Comparison of ENCODE assay signal across 11 cellular contexts in genomic region chr16:82629441-82630027, GRCh38. TPM values are rescaled to one million over a fixed set of nuclear protein-coding genes. Genes with fewer than 3 reads are reported as not detected.
DNase-seq lines count a peak whose midpoint lies in the region; ATAC-seq and TF ChIP-seq lines count a peak whose summit lies in the region.
"Had no signal": no experiment of that assay in that cellular context is flagged by ENCODE, and none has a peak within 500 bp of the region (broad histone marks: within the 10 kb centered on the region; RNA-seq: fewer than 3 reads in every experiment).

No MANE protein-coding gene starts in this region.

- H3K27me3 Mint-ChIP-seq in HFFc6 (ENCODE audit: insufficient read depth), result peaks cover 11% of the 10 kb centered on the region
- peaks cover 68% of the 10 kb centered on the region for H3K27me3 Mint-ChIP-seq in brain

- no peak overlapping the region for H3K4me3 ChIP-seq in upper lobe of right lung
- H3K4me3 ChIP-seq: body of pancreas had no signal

- H3K27ac ChIP-seq in upper lobe of right lung, result peak overlapping the region; percentile 47
- H3K27ac ChIP-seq: body of pancreas, neutrophil had no signal

- peaks cover 21% of the 10 kb centered on the region for H3K27me3 ChIP-seq in upper lobe of right lung

- H3K27ac Mint-ChIP-seq in HFFc6 (peak overlapping the region; percentile 86), brain (peak overlapping the region in 1 of 5 experiments; percentile 57)

- DNase-seq in HFFc6 (peak; percentile 79), iris pigment epithelial cell (ENCODE audit: low read depth) (peak; percentile 51), upper lobe of right lung (no peak), GM20000 (ENCODE audit: low spot score) (no peak), NCI-H748 (lab: John Stamatoyannopoulos, UW; ENCODE audit: unreplicated experiment) (no peak), NOMO-1 treated with DMSO at 0.1 percent for 48 hours (lab: John Stamatoyannopoulos, UW; ENCODE audit: unreplicated experiment) (no peak)
- DNase-seq: activated CD4-positive, alpha-beta T cell treated with anti-CD3 and anti-CD28 coated beads, Interleukin-2, amount 50 U/mL, for 4 hours; body of pancreas; NCI-H146 had no signal

- no peaks in the 10 kb centered on the region for H3K9me3 ChIP-seq in upper lobe of right lung
- H3K9me3 ChIP-seq: body of pancreas, neutrophil had no signal

- H3K4me1 Mint-ChIP-seq in HFFc6 (ENCODE audit: low read depth), result peaks cover 63% of the 10 kb centered on the region
- peaks cover 57% of the 10 kb centered on the region for H3K4me1 Mint-ChIP-seq in brain

- no peaks in the 10 kb centered on the region for H3K9me3 Mint-ChIP-seq in HFFc6
- H3K9me3 Mint-ChIP-seq in brain, result peaks cover 0 to 4% (median 0%) of the 10 kb centered on the region in 5 experiments

- no peaks in the 10 kb centered on the region for H3K36me3 ChIP-seq in upper lobe of right lung
- H3K36me3 ChIP-seq: neutrophil had no signal

- TF ChIP-seq CTCF in HFFc6 (IDR thresholded peaks at IDR 0.05), result no peak
- no peak for TF ChIP-seq CTCF in brain (conservative IDR thresholded peaks at IDR 0.05)
- no peak for TF ChIP-seq CTCF in upper lobe of right lung (IDR thresholded peaks at IDR 0.05)
- TF ChIP-seq CTCF in GM20000 (IDR thresholded peaks at IDR 0.05; ENCODE audit: extremely low read depth, missing control alignments), result no peak

- no peak for ATAC-seq in upper lobe of right lung
- ATAC-seq: body of pancreas had no signal

- intact Hi-C loops in upper lobe of right lung (cut with DNase I), result no loop called here

- H3K36me3 Mint-ChIP-seq in HFFc6 (ENCODE audit: low read depth) (no peaks in the 10 kb centered on the region), brain (no peaks in the 10 kb centered on the region)

- H3K4me3 Mint-ChIP-seq in HFFc6, result peak overlapping the region; percentile 73
- peak overlapping the region in 3 of 5 experiments; percentile 0 to 51 (median 51) for H3K4me3 Mint-ChIP-seq in brain

- peaks cover 6% of the 10 kb centered on the region for H3K4me1 ChIP-seq in upper lobe of right lung

RNA-seq across cellular contexts. Expression of gene CDH13, which starts 2.8 kb away (rescaled TPM):
- total RNA-seq in HFFc6 (2021; fragmentation: NEBNext Ultra II Directional; extraction: Animal tissue kit (Norgen Biotek cat#: 25700)), result 10 to 100 TPM in 2 of 6 experiments, 1 to 10 TPM in 4; 3.6 to 14.7 (median 4.7) TPM
- 10.7 TPM for polyA plus RNA-seq in brain (ENCODE audit: insufficient read depth, low read depth, low replicate concordance)
- total RNA-seq in upper lobe of right lung, result 27.2 TPM

Comparison
In these comparisons a context has a peak if more than half of its experiments do, and no peak if none do; other contexts are left out.
1. DNase-seq: peak in HFFc6 (single experiment) and iris pigment epithelial cell (single experiment); none in upper lobe of right lung (single experiment), GM20000 (single experiment), NCI-H748 (single experiment) and NOMO-1 treated with DMSO at 0.1 percent for 48 hours (single experiment).